In the genomic region with DNA sequence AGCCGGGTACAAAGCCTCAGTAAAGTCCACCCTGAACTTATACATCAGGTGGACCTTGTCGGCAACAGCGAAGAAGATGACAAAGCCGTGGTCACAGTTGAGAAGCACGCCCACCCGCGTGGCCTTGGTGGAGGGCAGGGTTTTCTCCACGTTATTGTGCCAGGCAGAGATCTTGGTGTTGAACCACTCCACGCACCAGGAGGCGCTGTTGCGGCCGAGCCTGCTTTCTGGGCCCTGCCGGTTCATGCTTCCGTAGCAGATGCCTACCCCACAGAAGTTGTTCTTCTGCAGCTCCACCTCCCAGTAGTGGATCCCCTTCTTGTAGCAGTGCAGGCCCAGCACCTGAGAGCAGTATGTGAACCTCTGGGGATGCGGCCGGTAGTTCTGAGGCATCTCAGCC, we compare ENCODE assay signal across 8 cellular contexts. TPM values are rescaled to one million over a fixed set of nuclear protein-coding genes. Genes with fewer than 3 reads are reported as not detected.
DNase-seq lines count a peak whose midpoint lies in the region; ATAC-seq, FAIRE-seq and TF ChIP-seq lines count a peak whose summit lies in the region.

No MANE protein-coding gene starts in this region.

- TF ChIP-seq CTCF in A549 (IDR thresholded peaks at IDR 0.05) (0 out of 3 replicates have a peak, but pooled peaks have one; percentile 22), OCI-LY7 (conservative IDR thresholded peaks at IDR 0.05; ENCODE audit: low read length) (peak; percentile 64), astrocyte of the cerebellum (IDR thresholded peaks at IDR 0.05; ENCODE audit: low read depth, low read length, missing control alignments) (peak; percentile 25), upper lobe of left lung (IDR thresholded peaks at IDR 0.05) (peak; percentile 40 to 68 (median 48))

- peaks cover 11% of the 10 kb centered on the region for H3K4me1 Mint-ChIP-seq in memory B cell

- H3K27ac Mint-ChIP-seq in memory B cell, result no peak overlapping the region

- FAIRE-seq in A549 (lab: Jason Lieb, UNC), result no peak
- no peak for FAIRE-seq in GM12891 (lab: Jason Lieb, UNC)

- intact Hi-C loops in OCI-LY7 (cut with micrococcal nuclease; ENCODE audit: unreplicated experiment), result no loop called here

- peaks cover 50% of the 10 kb centered on the region for H3K36me3 Mint-ChIP-seq in memory B cell

- no peak for TF ChIP-seq RAD21 in A549 (conservative IDR thresholded peaks at IDR 0.05 in 1 of 2, IDR thresholded peaks at IDR 0.05 in 1 of 2)

- TF ChIP-seq EP300 in A549 (IDR thresholded peaks at IDR 0.05) (no peak), upper lobe of left lung (IDR thresholded peaks at IDR 0.05) (no peak)

- H3K4me1 ChIP-seq in A549 (peaks cover 6% of the 10 kb centered on the region), OCI-LY7 (ENCODE audit: insufficient read depth, low read length, poor library complexity, severe bottlenecking) (peaks cover 14% of the 10 kb centered on the region), upper lobe of left lung (no peaks in the 10 kb centered on the region)

- H3K4me2 ChIP-seq in A549 (no peak overlapping the region), OCI-LY7 (ENCODE audit: low read length) (no peak overlapping the region)

- no peak overlapping the region for H2AFZ ChIP-seq in OCI-LY7 (ENCODE audit: low read length)

- H4K20me1 ChIP-seq in OCI-LY7 (ENCODE audit: insufficient read depth, low read length), result peaks cover 7% of the 10 kb centered on the region; the same call in 1 of the 2 replicates

- H3K9me2 ChIP-seq in OCI-LY7 (ENCODE audit: insufficient read depth, low read length), result no peaks in the 10 kb centered on the region

- in situ Hi-C loops in astrocyte of the cerebellum (cut with HindIII; ENCODE audit: low sequenced_read_pairs), result no loop called here

- H3K36me3 ChIP-seq in OCI-LY7 (ENCODE audit: insufficient read depth, low read length) (no peaks in the 10 kb centered on the region), upper lobe of left lung (peaks cover 35 to 99% (median 77%) of the 10 kb centered on the region in 4 donors)

- peak in 1 of 2 experiments; percentile 57; a peak in 3 of 6 replicates for ATAC-seq in A549
- peak; percentile 73 for ATAC-seq in memory B cell (ENCODE audit: low read depth)
- ATAC-seq in upper lobe of left lung (ENCODE audit: low FRiP score in 2 of 2), result peak in 1 of 2 donors; percentile 60

- H3K79me2 ChIP-seq in OCI-LY7 (ENCODE audit: insufficient read depth, low read depth, low read length), result no peaks in the 10 kb centered on the region

- no peak overlapping the region for H3K27ac ChIP-seq in A549
- no peak overlapping the region for H3K27ac ChIP-seq in OCI-LY7 (ENCODE audit: low read depth, low read length, poor library complexity, severe bottlenecking)
- no peak overlapping the region for H3K27ac ChIP-seq in upper lobe of left lung

- no peak overlapping the region for H3K4me3 Mint-ChIP-seq in memory B cell

- H3K27me3 ChIP-seq in upper lobe of left lung, result no peaks in the 10 kb centered on the region

- no peaks in the 10 kb centered on the region for H3K27me3 Mint-ChIP-seq in memory B cell

- POLR2A ChIA-PET in A549 (lab: Yijun Ruan, JAX) (no interaction called here), OCI-LY7 (lab: Charles Lee) (no interaction called here)

- no peak for TF ChIP-seq POLR2A in A549 (IDR thresholded peaks at IDR 0.05; ENCODE audit: low read length)
- no peak for TF ChIP-seq POLR2A in upper lobe of left lung (IDR thresholded peaks at IDR 0.05)
- TF ChIP-seq POLR2A in GM12891 (IDR thresholded peaks at IDR 0.05; ENCODE audit: low read depth, low read length), result no peak

- BruUV-seq in OCI-LY7 (replicated peaks; lab: Mats Ljungman, UMichigan), result no TSS peak

- WGBS in A549 (ENCODE audit: missing lambda C conversion rate), result 93% methylated on average over 16 of the region's 16 CpGs
- 75 to 80% methylated on average over 9 to 16 of the region's 16 CpGs for WGBS in upper lobe of left lung, 2 donors

- peak in 1 of 2 experiments; percentile 30 for DNase-seq in A549 (ENCODE audit: low read depth in 1 of 2, low spot score in 1 of 2)
- DNase-seq in OCI-LY7 (ENCODE audit: low spot score), result no peak
- no peak for DNase-seq in astrocyte of the cerebellum (ENCODE audit: low read depth)
- DNase-seq in memory B cell (ENCODE audit: low spot score in 2 of 2), result peak; percentile 47 to 54
- peak in 1 of 2 donors; percentile 90 for DNase-seq in upper lobe of left lung
- no peak for DNase-seq in glomerular visceral epithelial cell (ENCODE audit: extremely low spot score)
- no peak for DNase-seq in GM12891 (ENCODE audit: insufficient read length, low spot score)
- no peak for DNase-seq in HK-2 (ENCODE audit: unreplicated experiment)

- CTCF ChIA-PET in A549 (lab: Yijun Ruan, JAX), result interaction anchor here (0.9 to 4.8 kb wide), 5 partner anchors 13 to 72 kb away, joined by 3 to 23 read pairs (median 10); no protein-coding TSS in a partner anchor
- CTCF ChIA-PET in OCI-LY7 (lab: Charles Lee; ENCODE audit: unreplicated experiment), result no interaction called here

- H3K9me3 Mint-ChIP-seq in memory B cell, result peaks cover 3% of the 10 kb centered on the region

- H3K9me3 ChIP-seq in A549 (peaks cover 16% of the 10 kb centered on the region), OCI-LY7 (ENCODE audit: low read length) (peaks cover 12% of the 10 kb centered on the region; the same call in 1 of the 2 replicates), upper lobe of left lung (no peaks in the 10 kb centered on the region)

- H3K4me3 ChIP-seq in A549 (no peak overlapping the region), OCI-LY7 (ENCODE audit: low read depth, low read length, poor library complexity, severe bottlenecking) (no peak overlapping the region), astrocyte of the cerebellum (ENCODE audit: low read depth, low read length) (no peak overlapping the region), upper lobe of left lung (no peak overlapping the region)

TF ChIP-seq in A549, 52 proteins besides CTCF, POLR2A, EP300 and RAD21:
- TF ChIP-seq SMC3 (IDR thresholded peaks at IDR 0.05) (0 out of 3 replicates have a peak, but pooled peaks have one; percentile 12), FOXS1 (CRISPR knock-in tag; IDR thresholded peaks at IDR 0.05) (no peak)
TF ChIP-seq in A549: peak in this region for 1.

TF ChIP-seq in GM12891, 5 proteins besides CTCF, POLR2A, EP300 and RAD21:
- TF ChIP-seq SPI1 (IDR thresholded peaks at IDR 0.05; ENCODE audit: low read depth, low read length), result no peak
- TF ChIP-seq POLR2AphosphoS5 (IDR thresholded peaks at IDR 0.05; ENCODE audit: low read depth, low read length), result no peak
- no peak for TF ChIP-seq TAF1 (IDR thresholded peaks at IDR 0.05; ENCODE audit: low read depth, low read length)

RNA-seq across cellular contexts. Expression of a gene that starts 22.1 kb away (rescaled TPM):
- 56.6 and 65.4 TPM in 2 replicates for polyA plus RNA-seq in A549 (2011; rRNA removed)
- 15.5 and 19.3 TPM in 2 replicates for polyA plus RNA-seq in A549 (2012; cell fraction: cytosol; rRNA removed)
- 35.4 and 43.1 TPM in 2 replicates for polyA plus RNA-seq in A549 (2012; cell fraction: nucleus; rRNA removed)
- polyA plus RNA-seq in A549 (2017; fragmentation: RNase III; extraction: RNeasy Plus Mini Kit Qiagen cat#74134 plus additional on column Dnase treatment), result 38.3 to 40.7 TPM (median 39.8 TPM) in 3 replicates
- 50.2 and 53.5 TPM in 2 replicates for polyA minus RNA-seq in A549 (2011; rRNA and poly(A)+ RNA removed)
- total RNA-seq in OCI-LY7 (2014; rRNA removed; shearing (Covaris generic)), result 5.0 and 7.8 TPM in 2 replicates
- total RNA-seq in OCI-LY7 (2022), result 14.2 and 18.7 TPM in 2 replicates
- total RNA-seq in upper lobe of left lung, result 100 to 1,000 TPM in 2 of 6 donors, 10 to 100 TPM in 4; 66.7 to 294 (median 83.0) TPM
- polyA plus RNA-seq in GM12891 (2012; ENCODE audit: low read depth, missing spikeins), result 49.7 TPM

RNA-seq across cellular contexts. Expression of a gene that starts 57.8 kb away (rescaled TPM):
- polyA plus RNA-seq in A549 (2011; rRNA removed) (4.6 and 5.8 TPM in 2 replicates), A549 (2017; fragmentation: RNase III; extraction: RNeasy Plus Mini Kit Qiagen cat#74134 plus additional on column Dnase treatment) (3.4 to 4.0 TPM (median 3.7 TPM) in 3 replicates)
- polyA plus RNA-seq in A549 (2012; cell fraction: cytosol; rRNA removed), result 2.0 and 2.3 TPM in 2 replicates
- polyA plus RNA-seq in A549 (2012; cell fraction: nucleus; rRNA removed), result 7.5 and 8.1 TPM in 2 replicates
- 2.8 and 3.7 TPM in 2 replicates for polyA minus RNA-seq in A549 (2011; rRNA and poly(A)+ RNA removed)
- 6.2 and 8.6 TPM in 2 replicates for total RNA-seq in OCI-LY7 (2014; rRNA removed; shearing (Covaris generic))
- total RNA-seq in OCI-LY7 (2022) (21.4 and 26.3 TPM in 2 replicates), upper lobe of left lung (10 to 100 TPM in 3 of 6 donors, 1 to 10 TPM in 3; 4.3 to 23.8 (median 9.2) TPM)
- 4.0 TPM for polyA plus RNA-seq in GM12891 (2012; ENCODE audit: low read depth, missing spikeins)

RNA-seq across cellular contexts. Expression of a gene that starts 58.0 kb away (rescaled TPM):
- polyA plus RNA-seq in A549 (2011; rRNA removed) (1.8 and 2.9 TPM in 2 replicates), A549 (2017; fragmentation: RNase III; extraction: RNeasy Plus Mini Kit Qiagen cat#74134 plus additional on column Dnase treatment) (2.4 to 2.8 TPM (median 2.6 TPM) in 3 replicates)
- 1.8 and 1.9 TPM in 2 replicates for polyA plus RNA-seq in A549 (2012; cell fraction: cytosol; rRNA removed)
- polyA plus RNA-seq in A549 (2012; cell fraction: nucleus; rRNA removed), result 2.5 and 2.8 TPM in 2 replicates
- 0.88 and 1.8 TPM in 2 replicates for polyA minus RNA-seq in A549 (2011; rRNA and poly(A)+ RNA removed)
- 5.2 and 5.8 TPM in 2 replicates for total RNA-seq in OCI-LY7 (2014; rRNA removed; shearing (Covaris generic))
- total RNA-seq in OCI-LY7 (2022) (5.4 and 6.0 TPM in 2 replicates), upper lobe of left lung (1 to 10 TPM in 4 of 6 donors, under 1 TPM in 2; 0.76 to 4.2 (median 1.6) TPM)
- 0.54 TPM for polyA plus RNA-seq in GM12891 (2012; ENCODE audit: low read depth, missing spikeins)

Comparison
In these comparisons a context has a peak if more than half of its experiments do, and no peak if none do; other contexts are left out.
1. DNase-seq: peak in memory B cell (2 of 2); none in OCI-LY7 (single experiment), astrocyte of the cerebellum (single experiment), glomerular visceral epithelial cell (single experiment), GM12891 (single experiment) and HK-2 (single experiment).
2. Peak in every context shown above with its lines, with median percentiles within 50 percentile points of each other: CTCF ChIP-seq.